Comparison of ENCODE assay signal across 24 cellular contexts in the genomic region with DNA sequence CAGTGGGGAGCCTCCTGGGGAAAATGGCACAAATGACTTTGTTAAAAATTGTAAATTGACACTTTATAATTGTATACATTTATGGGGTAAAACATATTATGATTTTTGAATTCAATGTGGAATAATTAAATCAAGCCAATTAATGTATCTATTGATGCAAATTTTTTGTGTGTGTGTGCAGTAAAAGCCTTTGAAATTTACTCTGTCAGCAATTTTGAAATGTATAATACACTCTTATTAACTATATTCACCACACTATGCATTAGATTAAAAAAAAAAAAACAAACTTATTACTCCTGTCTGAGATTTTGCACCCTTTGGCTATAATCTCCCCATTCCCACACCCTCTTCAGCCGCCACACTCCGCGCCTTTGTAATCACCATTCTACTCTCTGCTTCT.
DNase-seq lines count a peak whose midpoint lies in the region; ATAC-seq, FAIRE-seq and TF ChIP-seq lines count a peak whose summit lies in the region.
"Had no signal": no experiment of that assay in that cellular context is flagged by ENCODE, and none has a peak within 500 bp of the region (broad histone marks: within the 10 kb centered on the region; RNA-seq: fewer than 3 reads in every experiment).

No MANE protein-coding gene starts in this region.

- TF ChIP-seq POLR2A in HepG2 (IDR thresholded peaks at IDR 0.05; ENCODE audit: insufficient read depth in 1 of 2, low read depth in 2 of 2, low read length in 2 of 2) = no peak
- no peak for TF ChIP-seq POLR2A in right lobe of liver (IDR thresholded peaks at IDR 0.05)
- no peak for TF ChIP-seq POLR2A in K562 (conservative IDR thresholded peaks at IDR 0.05)

- H3K4me1 ChIP-seq in HepG2 (ENCODE audit: insufficient read depth, low read length) (no peaks in the 10 kb centered on the region), right lobe of liver (no peaks in the 10 kb centered on the region), K562 (replicated peaks in 1 of 2; ENCODE audit: control insufficient read depth in 2 of 2, insufficient read depth in 2 of 2, low read length in 2 of 2) (no peaks in the 10 kb centered on the region)
- H3K4me1 ChIP-seq: HAP-1 had no signal

- H3K27me3 ChIP-seq in HepG2 (ENCODE audit: control insufficient read depth in 1 of 2, insufficient read depth in 2 of 2, low read length in 2 of 2) (no peaks in the 10 kb centered on the region), right lobe of liver (no peaks in the 10 kb centered on the region), K562 (ENCODE audit: control insufficient read depth in 2 of 2, insufficient read depth in 2 of 2, low read length in 2 of 2) (peaks cover 0 to 2% of the 10 kb centered on the region in 2 experiments; a peak in 2 of 5 replicates)
- H3K27me3 ChIP-seq: BE2C; BLaER1 treated with 17β-estradiol and CSF1 and Interleukin-3, amounts not matched to agents 10 nM and 100 nM had no signal

- H3K79me2 ChIP-seq in HepG2 (ENCODE audit: insufficient read depth, low read length) (no peaks in the 10 kb centered on the region), K562 (ENCODE audit: control insufficient read depth, insufficient read depth, low read length) (no peaks in the 10 kb centered on the region)

- H3K9me3 ChIP-seq in HepG2 (ENCODE audit: low read length) (no peaks in the 10 kb centered on the region), right lobe of liver (no peaks in the 10 kb centered on the region), K562 (replicated peaks; ENCODE audit: control insufficient read depth, insufficient read depth, low read depth, low read length) (no peaks in the 10 kb centered on the region)
- H3K9me3 ChIP-seq: BE2C, HAP-1 had no signal

- H3K4me2 ChIP-seq in HepG2 (ENCODE audit: low read depth, low read length) (no peak overlapping the region), K562 (ENCODE audit: insufficient read depth, low read length) (no peak overlapping the region)
- H3K4me2 ChIP-seq: GM23338 had no signal

- no peaks in the 10 kb centered on the region for H3K9me1 ChIP-seq in K562 (ENCODE audit: control insufficient read depth, insufficient read depth, low read length)

- no peak overlapping the region for H3K27ac ChIP-seq in HepG2 (ENCODE audit: extremely low read length, insufficient read depth, low read length)
- H3K27ac ChIP-seq in right lobe of liver = no peak overlapping the region
- H3K27ac ChIP-seq in K562 (ENCODE audit: extremely low read depth, low read depth, low read length) = no peak overlapping the region
- H3K27ac ChIP-seq: 22Rv1; BLaER1 treated with 17β-estradiol and CSF1 and Interleukin-3, amounts not matched to agents 10 nM and 100 nM had no signal

- H3K36me3 ChIP-seq in HepG2 (replicated peaks in 1 of 2; ENCODE audit: control insufficient read depth in 1 of 2, insufficient read depth in 2 of 2, low read length in 2 of 2) (no peaks in the 10 kb centered on the region), right lobe of liver (no peaks in the 10 kb centered on the region), K562 (ENCODE audit: control insufficient read depth, insufficient read depth, low read length) (no peaks in the 10 kb centered on the region)
- H3K36me3 ChIP-seq: BE2C, HAP-1 had no signal

- no peaks in the 10 kb centered on the region for H3K27me3 Mint-ChIP-seq in naive thymus-derived CD8-positive, alpha-beta T cell
- no peaks in the 10 kb centered on the region for H3K27me3 Mint-ChIP-seq in activated CD4-positive, alpha-beta T cell treated with anti-CD3 and anti-CD28 coated beads for 36 hours
- H3K27me3 Mint-ChIP-seq: CD4-positive, alpha-beta T cell had no signal

- in situ Hi-C loops in HepG2 (cut with HindIII; ENCODE audit: extremely low pct_ligation_motif_present, low pct_unique_long_range_greater_than_20kb) (loop anchor here (5.0 kb wide), 1 partner anchor 44 kb away; no protein-coding TSS in a partner anchor), K562 (cut with MboI) (no loop called here)

- no peaks in the 10 kb centered on the region for H3K36me3 Mint-ChIP-seq in naive thymus-derived CD8-positive, alpha-beta T cell
- no peaks in the 10 kb centered on the region for H3K36me3 Mint-ChIP-seq in activated CD4-positive, alpha-beta T cell treated with anti-CD3 and anti-CD28 coated beads for 36 hours (ENCODE audit: low read depth)
- H3K36me3 Mint-ChIP-seq: CD14-positive monocyte; CD8-positive, alpha-beta memory T cell had no signal

- BruUV-seq in HepG2 (replicated peaks; lab: Mats Ljungman, UMichigan) (no TSS peak), K562 (replicated peaks; lab: Mats Ljungman, UMichigan) (no TSS peak)

- H2AFZ ChIP-seq in HepG2 (ENCODE audit: low read length) (no peak overlapping the region), K562 (ENCODE audit: low read depth, low read length) (no peak overlapping the region)
- H2AFZ ChIP-seq: GM23338 had no signal

- intact Hi-C loops in HepG2 (cut with micrococcal nuclease; ENCODE audit: unreplicated experiment) (no loop called here), right lobe of liver (cut with DNase I) (loop anchor here (5.0 kb wide), 2 partner anchors 44 to 49 kb away; no protein-coding TSS in a partner anchor), K562 (cut with micrococcal nuclease) (loop anchor here (5.0 kb wide), 1 partner anchor 439 kb away; no protein-coding TSS in a partner anchor), left colon (cut with DNase I, micrococcal nuclease) (no loop called here)
- intact Hi-C loops in activated CD4-positive, alpha-beta T cell treated with anti-CD3 and anti-CD28 coated beads for 36 hours (cut with DNase I, micrococcal nuclease) = loop anchor here (2.0 to 10.0 kb wide), 5 partner anchors 117 to 891 kb away; partner anchors contain the start of gene S1PR1 (in 1 of the 2)

- ATAC-seq in HepG2 = no peak
- no peak for ATAC-seq in right lobe of liver
- no peak for ATAC-seq in K562
- no peak for ATAC-seq in naive thymus-derived CD8-positive, alpha-beta T cell
- no peak for ATAC-seq in left colon
- no peak for ATAC-seq in activated CD4-positive, alpha-beta T cell treated with anti-CD3 and anti-CD28 coated beads for 36 hours
- ATAC-seq: GM23338 had no signal

- H4K20me1 ChIP-seq in HepG2 (ENCODE audit: insufficient read depth, low read length) = no peaks in the 10 kb centered on the region
- no peaks in the 10 kb centered on the region for H4K20me1 ChIP-seq in K562 (replicated peaks; ENCODE audit: control insufficient read depth, insufficient read depth, low read length)
- H4K20me1 ChIP-seq: BLaER1 treated with 17β-estradiol and CSF1 and Interleukin-3, amounts not matched to agents 10 nM and 100 nM had no signal

- peak overlapping the region in 6 of 10 donors; percentile 0 to 81 (median 34) for H3K27ac Mint-ChIP-seq in naive thymus-derived CD8-positive, alpha-beta T cell
- no peak overlapping the region for H3K27ac Mint-ChIP-seq in activated CD4-positive, alpha-beta T cell treated with anti-CD3 and anti-CD28 coated beads for 36 hours
- H3K27ac Mint-ChIP-seq: CD4-positive, alpha-beta T cell; GM23338; HFFc6 had no signal

- TF ChIP-seq RAD21 in HepG2 (CRISPR knock-in tag; IDR thresholded peaks at IDR 0.05) (no peak), K562 (CRISPR knock-in tag; conservative IDR thresholded peaks at IDR 0.05 in 1 of 2, IDR thresholded peaks at IDR 0.05 in 1 of 2) (no peak)

- POLR2A ChIA-PET in HepG2 (lab: Yijun Ruan, JAX) = no interaction called here
- POLR2A ChIA-PET in K562 (lab: Yijun Ruan, JAX) = interaction anchor here (0.6 to 1.1 kb wide), 2 partner anchors 51 to 645 kb away, joined by 3 read pairs; no protein-coding TSS in a partner anchor
- POLR2A ChIA-PET in naive thymus-derived CD8-positive, alpha-beta T cell (lab: Charles Lee) = interaction anchor here (0.7 to 3.8 kb wide), 3 partner anchors 16 to 429 kb away, joined by 3 to 37 read pairs (median 4); no protein-coding TSS in a partner anchor
- POLR2A ChIA-PET in activated CD4-positive, alpha-beta T cell treated with anti-CD3 and anti-CD28 coated beads for 36 hours (lab: Charles Lee) = no interaction called here

- no peak overlapping the region for H3K4me3 Mint-ChIP-seq in naive thymus-derived CD8-positive, alpha-beta T cell
- no peak overlapping the region for H3K4me3 Mint-ChIP-seq in activated CD4-positive, alpha-beta T cell treated with anti-CD3 and anti-CD28 coated beads for 36 hours
- H3K4me3 Mint-ChIP-seq: CD14-positive monocyte; CD4-positive, alpha-beta T cell; CD8-positive, alpha-beta memory T cell; GM23338; HFFc6 had no signal

- no peak for DNase-seq in HepG2 (ENCODE audit: low spot score)
- DNase-seq in right lobe of liver = no peak
- no peak for DNase-seq in K562 (ENCODE audit: extremely low read depth in 1 of 4, low spot score in 3 of 4)
- DNase-seq in naive thymus-derived CD8-positive, alpha-beta T cell = no peak
- DNase-seq in left colon = no peak
- no peak for DNase-seq in activated CD4-positive, alpha-beta T cell treated with anti-CD3 and anti-CD28 coated beads for 36 hours
- DNase-seq: ACHN; AML-193; BE2C; CD4-positive, alpha-beta T cell; CD8-positive, alpha-beta memory T cell; DMS 273 treated with DMSO at 0.1 percent for 48 hours; DMS79; GF-D8; HFFc6 had no signal

- H3K9me3 Mint-ChIP-seq in naive thymus-derived CD8-positive, alpha-beta T cell = no peaks in the 10 kb centered on the region
- no peaks in the 10 kb centered on the region for H3K9me3 Mint-ChIP-seq in activated CD4-positive, alpha-beta T cell treated with anti-CD3 and anti-CD28 coated beads for 36 hours (ENCODE audit: low read depth)
- H3K9me3 Mint-ChIP-seq: CD14-positive monocyte; CD4-positive, alpha-beta T cell; CD8-positive, alpha-beta memory T cell; HFFc6 had no signal

- FAIRE-seq in HepG2 (lab: Jason Lieb, UNC) = no peak
- no peak for FAIRE-seq in K562 (lab: Jason Lieb, UNC)
- FAIRE-seq: A204.1, D721Med, GM12891, H54 had no signal

- no peak for TF ChIP-seq EP300 in HepG2 (IDR thresholded peaks at IDR 0.05; ENCODE audit: low read depth in 2 of 2, low read length in 2 of 2)
- TF ChIP-seq EP300 in HepG2 (CRISPR knock-in tag; IDR thresholded peaks at IDR 0.05; ENCODE audit: borderline replicate concordance) = no peak
- no peak for TF ChIP-seq EP300 in K562 (IDR thresholded peaks at IDR 0.05; ENCODE audit: low read length)

- 76% methylated on average over 3 of the region's 3 CpGs for WGBS in HepG2 (ENCODE audit: low lambda C conversion rate)
- WGBS in right lobe of liver (ENCODE audit: insufficient coverage, low coverage, low lambda C conversion rate, missing lambda C conversion rate) = 53% methylated on average over 3 of the region's 3 CpGs
- WGBS in K562 (ENCODE audit: insufficient coverage, low coverage, missing lambda C conversion rate) = 0% methylated on average over 3 of the region's 3 CpGs

- CTCF ChIA-PET in HepG2 (lab: Yijun Ruan, JAX; ENCODE audit: low intra/inter-chr PET ratio, low total read pairs) (interaction anchor here (2.5 kb wide), 1 partner anchor 47 kb away, joined by 18 read pairs; no protein-coding TSS in a partner anchor), K562 (lab: Yijun Ruan, JAX; ENCODE audit: low intra/inter-chr PET ratio) (interaction anchor here (0.7 kb wide), 1 partner anchor 46 kb away, joined by 3 read pairs; no protein-coding TSS in a partner anchor)
- CTCF ChIA-PET in activated CD4-positive, alpha-beta T cell treated with anti-CD3 and anti-CD28 coated beads for 36 hours (lab: Charles Lee) = interaction anchor here (0.9 to 5.1 kb wide), 10 partner anchors 10 to 487 kb away, joined by 3 to 58 read pairs (median 3); no protein-coding TSS in a partner anchor

- no peak for TF ChIP-seq CTCF in HepG2 (CRISPR knock-in tag; IDR thresholded peaks at IDR 0.05)
- no peak for TF ChIP-seq CTCF in right lobe of liver (IDR thresholded peaks at IDR 0.05)
- no peak for TF ChIP-seq CTCF in K562 (IDR thresholded peaks at IDR 0.05 in 2 of 3, conservative IDR thresholded peaks at IDR 0.05 in 1 of 3; ENCODE audit: insufficient read depth in 2 of 3, low read depth in 1 of 3, low read length in 3 of 3)

- H3K4me3 ChIP-seq in HepG2 (replicated peaks in 1 of 3; ENCODE audit: insufficient read depth in 1 of 3, low read depth in 2 of 3, low read length in 3 of 3) (no peak overlapping the region), right lobe of liver (no peak overlapping the region), K562 (no peak overlapping the region)
- H3K4me3 ChIP-seq: BLaER1 treated with 17β-estradiol and CSF1 and Interleukin-3, amounts not matched to agents 10 nM and 100 nM; GM23338; HAP-1 had no signal

- H3K9ac ChIP-seq in HepG2 (ENCODE audit: insufficient read depth, low read depth, low read length) (no peak overlapping the region), K562 (ENCODE audit: insufficient read depth in 1 of 2, low read depth in 2 of 2, low read length in 2 of 2) (no peak overlapping the region)
- H3K9ac ChIP-seq: BLaER1 treated with 17β-estradiol and CSF1 and Interleukin-3, amounts not matched to agents 10 nM and 100 nM had no signal

- peaks cover 10 to 15% (median 14%) of the 10 kb centered on the region in 4 donors for H3K4me1 Mint-ChIP-seq in naive thymus-derived CD8-positive, alpha-beta T cell
- peaks cover 8% of the 10 kb centered on the region for H3K4me1 Mint-ChIP-seq in activated CD4-positive, alpha-beta T cell treated with anti-CD3 and anti-CD28 coated beads for 36 hours

Comparison
In these comparisons a context has a peak if more than half of its experiments do, and no peak if none do; other contexts are left out.
1. intact Hi-C loops: an anchor here in right lobe of liver (5.0 kb wide), K562 (5.0 kb wide) and activated CD4-positive, alpha-beta T cell treated with anti-CD3 and anti-CD28 coated beads for 36 hours (2.0 to 10.0 kb wide); none called in HepG2 and left colon.
2. POLR2A ChIA-PET loops: an anchor here in K562 (0.6 to 1.1 kb wide) and naive thymus-derived CD8-positive, alpha-beta T cell (0.7 to 3.8 kb wide); none called in HepG2 and activated CD4-positive, alpha-beta T cell treated with anti-CD3 and anti-CD28 coated beads for 36 hours.
3. Of the 241 proteins assayed by ChIP-seq in both HepG2 and K562: peak only in HepG2: none; only in K562: MAFG; in both: MAFF and MAFK; in neither: 238.